ENCODE assay signal across 24 cellular contexts in genomic region chr12:61414470-61414869, GRCh38.
"Had no signal": no experiment of that assay in that cellular context is flagged by ENCODE, and none has a peak within 500 bp of the region (broad histone marks: within the 10 kb centered on the region; RNA-seq: fewer than 3 reads in every experiment).

No MANE protein-coding gene starts in this region.

- H3K36me3 Mint-ChIP-seq: naive thymus-derived CD4-positive, alpha-beta T cell; neural progenitor cell; stimulated activated effector memory CD8-positive, alpha-beta T cell treated with anti-CD3 and anti-CD28 coated beads, Interleukin-12 subunit alpha, Interleukin-12 subunit beta, amount 100 ng/mL, for 72 hours had no signal

- H3K27me3 Mint-ChIP-seq: naive thymus-derived CD4-positive, alpha-beta T cell; progenitor cell of endocrine pancreas had no signal

- DNase-seq: cortex of kidney; foreskin fibroblast; heart right ventricle; hippocampal formation; left cardiac atrium; left lung; mesendoderm; midbrain; naive thymus-derived CD4-positive, alpha-beta T cell; stimulated activated CD4-positive, alpha-beta T cell treated with anti-CD3 and anti-CD28 coated beads, Interleukin-12 subunit alpha, Interleukin-12 subunit beta, amount 100 ng/mL, for 4 hours; stimulated activated CD4-positive, alpha-beta T cell treated with anti-CD3 and anti-CD28 coated beads, Interleukin-1b, Interleukin-23, amount 100 ng/mL, for 48 hours; stimulated activated CD4-positive, alpha-beta T cell treated with anti-CD3 and anti-CD28 coated beads, Interleukin-4, amount 100 ng/mL, for 1 hour; stimulated activated naive CD4-positive, alpha-beta T cell treated with Interleukin-2 at 50 U/mL for 16 hours; stomach; thyroid gland; trophoblast cell had no signal

- H3K4me1 Mint-ChIP-seq: naive thymus-derived CD4-positive, alpha-beta T cell; nephron; neural progenitor cell; stimulated activated effector memory CD8-positive, alpha-beta T cell treated with anti-CD3 and anti-CD28 coated beads, Interleukin-12 subunit alpha, Interleukin-12 subunit beta, amount 100 ng/mL, for 72 hours had no signal

- H3K4me3 Mint-ChIP-seq: naive thymus-derived CD4-positive, alpha-beta T cell; nephron; neural progenitor cell; stimulated activated effector memory CD8-positive, alpha-beta T cell treated with anti-CD3 and anti-CD28 coated beads, Interleukin-12 subunit alpha, Interleukin-12 subunit beta, amount 100 ng/mL, for 72 hours had no signal

- H3K4me3 ChIP-seq: gastroesophageal sphincter, heart right ventricle, left lung, neural progenitor cell, right atrium auricular region, smooth muscle cell, stomach, thyroid gland, vagina had no signal

- H3K27ac Mint-ChIP-seq: naive thymus-derived CD4-positive, alpha-beta T cell; nephron; neural progenitor cell; progenitor cell of endocrine pancreas; stimulated activated effector memory CD8-positive, alpha-beta T cell treated with anti-CD3 and anti-CD28 coated beads, Interleukin-12 subunit alpha, Interleukin-12 subunit beta, amount 100 ng/mL, for 72 hours had no signal
